ENCODE assay signal across 32 cellular contexts in the genomic region with DNA sequence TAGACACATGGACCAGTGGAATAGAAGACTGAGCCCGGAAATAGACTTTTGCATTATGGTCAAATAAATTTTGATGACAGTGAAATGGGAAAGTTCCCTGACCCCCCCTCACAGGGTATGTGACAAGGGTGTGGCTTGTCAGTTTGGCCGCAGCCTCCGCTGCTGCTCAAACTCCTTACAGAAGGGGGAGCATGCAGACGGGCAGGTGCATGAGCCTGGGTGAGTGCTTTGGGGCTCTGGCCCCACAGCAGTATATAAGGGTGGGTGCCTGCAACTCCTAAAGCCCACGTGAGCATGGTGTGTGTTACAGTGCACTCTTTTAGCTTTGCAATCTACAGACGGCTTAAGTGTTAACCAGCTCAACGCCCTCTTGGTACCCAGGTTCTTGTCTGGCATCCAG. TPM values are rescaled to one million over a fixed set of nuclear protein-coding genes. Genes with fewer than 3 reads are reported as not detected.
DNase-seq lines count a peak whose midpoint lies in the region; ATAC-seq, FAIRE-seq and TF ChIP-seq lines count a peak whose summit lies in the region.
"Had no signal": no experiment of that assay in that cellular context is flagged by ENCODE, and none has a peak within 500 bp of the region (broad histone marks: within the 10 kb centered on the region; RNA-seq: fewer than 3 reads in every experiment).

No MANE protein-coding gene starts in this region.

- in situ Hi-C loops in K562 (cut with MboI) = no loop called here

- H3K4me2 ChIP-seq in K562 (ENCODE audit: insufficient read depth, low read length) = no peak overlapping the region
- H3K4me2 ChIP-seq: BLaER1 had no signal

- FAIRE-seq in K562 (lab: Jason Lieb, UNC) = no peak
- FAIRE-seq: A204.1, GM12878, GM12892, GM18507 had no signal

- H4K20me1 ChIP-seq in K562 (replicated peaks; ENCODE audit: control insufficient read depth, insufficient read depth, low read length) = no peaks in the 10 kb centered on the region
- H4K20me1 ChIP-seq: BLaER1 had no signal

- H3K79me2 ChIP-seq in K562 (ENCODE audit: control insufficient read depth, insufficient read depth, low read length) = no peaks in the 10 kb centered on the region

- H3K4me3 Mint-ChIP-seq in stimulated activated naive CD8-positive, alpha-beta T cell treated with anti-CD3 and anti-CD28 coated beads, Interleukin-15, amount 100 ng/mL, for 72 hours = no peak overlapping the region
- H3K4me3 Mint-ChIP-seq in activated naive CD4-positive, alpha-beta T cell treated with anti-CD3 and anti-CD28 coated beads, Interleukin-2, amount 10 ng/mL, durations not matched to agents 7 days and 5 days = no peak overlapping the region
- H3K4me3 Mint-ChIP-seq: CD14-positive monocyte; CD4-positive, alpha-beta memory T cell; CD4-positive, CD25-positive, alpha-beta regulatory T cell had no signal

- no peaks in the 10 kb centered on the region for H3K4me1 ChIP-seq in K562 (replicated peaks in 1 of 2; ENCODE audit: control insufficient read depth in 2 of 2, insufficient read depth in 2 of 2, low read length in 2 of 2)
- H3K4me1 ChIP-seq: BE2C, BLaER1 had no signal

- no peaks in the 10 kb centered on the region for H3K9me3 Mint-ChIP-seq in stimulated activated naive CD8-positive, alpha-beta T cell treated with anti-CD3 and anti-CD28 coated beads, Interleukin-15, amount 100 ng/mL, for 72 hours
- H3K9me3 Mint-ChIP-seq in activated naive CD4-positive, alpha-beta T cell treated with anti-CD3 and anti-CD28 coated beads, Interleukin-2, amount 10 ng/mL, durations not matched to agents 7 days and 5 days = peaks cover 3% of the 10 kb centered on the region

- H3K36me3 ChIP-seq in K562 (ENCODE audit: control insufficient read depth, insufficient read depth, low read length) = no peaks in the 10 kb centered on the region
- H3K36me3 ChIP-seq: BE2C, BLaER1 had no signal

- BruUV-seq in K562 (replicated peaks; lab: Mats Ljungman, UMichigan) = no TSS peak

- no peak for TF ChIP-seq POLR2A in K562 (conservative IDR thresholded peaks at IDR 0.05)

- no peak overlapping the region for H3K4me3 ChIP-seq in Jurkat, Clone E6-1 (ENCODE audit: low read length)
- H3K4me3 ChIP-seq in K562 = no peak overlapping the region
- H3K4me3 ChIP-seq: BLaER1, GM12878 had no signal

- intact Hi-C loops in K562 (cut with micrococcal nuclease) = loop anchor here (5.0 to 10.0 kb wide), 5 partner anchors 82 to 732 kb away; no protein-coding TSS in a partner anchor

- H3K9me1 ChIP-seq in K562 (ENCODE audit: control insufficient read depth, insufficient read depth, low read length) = no peaks in the 10 kb centered on the region

- no peak overlapping the region for H3K27ac Mint-ChIP-seq in stimulated activated naive CD8-positive, alpha-beta T cell treated with anti-CD3 and anti-CD28 coated beads, Interleukin-15, amount 100 ng/mL, for 72 hours
- no peak overlapping the region for H3K27ac Mint-ChIP-seq in activated naive CD4-positive, alpha-beta T cell treated with anti-CD3 and anti-CD28 coated beads, Interleukin-2, amount 10 ng/mL, durations not matched to agents 7 days and 5 days
- H3K27ac Mint-ChIP-seq: CD4-positive, alpha-beta memory T cell; CD4-positive, CD25-positive, alpha-beta regulatory T cell had no signal

- TF ChIP-seq EP300 in K562 (IDR thresholded peaks at IDR 0.05; ENCODE audit: low read length) = no peak

- peaks cover 25% of the 10 kb centered on the region for H3K27me3 Mint-ChIP-seq in stimulated activated naive CD8-positive, alpha-beta T cell treated with anti-CD3 and anti-CD28 coated beads, Interleukin-15, amount 100 ng/mL, for 72 hours
- H3K27me3 Mint-ChIP-seq in activated naive CD4-positive, alpha-beta T cell treated with anti-CD3 and anti-CD28 coated beads, Interleukin-2, amount 10 ng/mL, durations not matched to agents 7 days and 5 days = peaks cover 21% of the 10 kb centered on the region

- H3K36me3 Mint-ChIP-seq in activated naive CD4-positive, alpha-beta T cell treated with anti-CD3 and anti-CD28 coated beads, Interleukin-2, amount 10 ng/mL, durations not matched to agents 7 days and 5 days = no peaks in the 10 kb centered on the region
- H3K36me3 Mint-ChIP-seq: CD14-positive monocyte; CD4-positive, alpha-beta memory T cell; CD4-positive, CD25-positive, alpha-beta regulatory T cell had no signal

- no peaks in the 10 kb centered on the region for H3K9me3 ChIP-seq in K562 (replicated peaks; ENCODE audit: control insufficient read depth, insufficient read depth, low read depth, low read length)
- H3K9me3 ChIP-seq: BE2C had no signal

- CTCF ChIA-PET in K562 (lab: Yijun Ruan, JAX; ENCODE audit: low intra/inter-chr PET ratio) = no interaction called here
- CTCF ChIA-PET in activated naive CD4-positive, alpha-beta T cell treated with anti-CD3 and anti-CD28 coated beads, Interleukin-2, amount 10 ng/mL, durations not matched to agents 7 days and 5 days (lab: Charles Lee) = no interaction called here

- no peak overlapping the region for H3K27ac ChIP-seq in K562 (ENCODE audit: extremely low read depth, low read depth, low read length)
- H3K27ac ChIP-seq: BLaER1 had no signal

- DNase-seq in stimulated activated naive CD8-positive, alpha-beta T cell treated with anti-CD3 and anti-CD28 coated beads, Interleukin-15, Interleukin-2, amounts not matched to agents 100 U/mL and 50 U/mL, for 24 hours = no peak
- DNase-seq in stimulated activated naive CD8-positive, alpha-beta T cell treated with anti-CD3 and anti-CD28 coated beads, Interleukin-15, amount 100 ng/mL, for 72 hours = no peak
- peak; percentile 43 for DNase-seq in Jurkat, Clone E6-1 (ENCODE audit: low read depth, low spot score)
- DNase-seq in K562 (ENCODE audit: extremely low read depth in 1 of 4, low spot score in 3 of 4) = peak in 1 of 4 experiments; percentile 6
- no peak for DNase-seq in activated naive CD4-positive, alpha-beta T cell treated with anti-CD3 and anti-CD28 coated beads, Interleukin-2, amount 10 ng/mL, durations not matched to agents 7 days and 5 days
- no peak for DNase-seq in stimulated activated CD4-positive, alpha-beta T cell treated with anti-CD3 and anti-CD28 coated beads, Interleukin-1b, Interleukin-23, amount 100 ng/mL, for 48 hours
- DNase-seq: 8988T; ACHN; BE2C; C1 segment of cervical spinal cord; CD4-positive, alpha-beta memory T cell; CD4-positive, CD25-positive, alpha-beta regulatory T cell; CD8-positive, alpha-beta memory T cell; COR-L47; DMS 273 treated with DMSO at 0.1 percent for 48 hours; DMS153; DMS53; DMS79; DND-41; EL; GDM1 had no signal

- under 1% methylated on average over 7 of the region's 7 CpGs for WGBS in K562 (ENCODE audit: insufficient coverage, low coverage, missing lambda C conversion rate)

- no peak for TF ChIP-seq RAD21 in K562 (CRISPR knock-in tag; conservative IDR thresholded peaks at IDR 0.05 in 1 of 2, IDR thresholded peaks at IDR 0.05 in 1 of 2)

- H2AFZ ChIP-seq in K562 (ENCODE audit: low read depth, low read length) = no peak overlapping the region

- no peak overlapping the region for H3K9ac ChIP-seq in K562 (ENCODE audit: insufficient read depth in 1 of 2, low read depth in 2 of 2, low read length in 2 of 2)
- H3K9ac ChIP-seq: BLaER1 had no signal

- no peak for TF ChIP-seq CTCF in K562 (IDR thresholded peaks at IDR 0.05 in 2 of 3, conservative IDR thresholded peaks at IDR 0.05 in 1 of 3; ENCODE audit: insufficient read depth in 2 of 3, low read depth in 1 of 3, low read length in 3 of 3)

- H3K4me1 Mint-ChIP-seq in stimulated activated naive CD8-positive, alpha-beta T cell treated with anti-CD3 and anti-CD28 coated beads, Interleukin-15, amount 100 ng/mL, for 72 hours = no peaks in the 10 kb centered on the region
- H3K4me1 Mint-ChIP-seq in activated naive CD4-positive, alpha-beta T cell treated with anti-CD3 and anti-CD28 coated beads, Interleukin-2, amount 10 ng/mL, durations not matched to agents 7 days and 5 days = no peaks in the 10 kb centered on the region
- H3K4me1 Mint-ChIP-seq: CD14-positive monocyte; CD4-positive, alpha-beta memory T cell; CD4-positive, CD25-positive, alpha-beta regulatory T cell; CD8-positive, alpha-beta memory T cell had no signal

- H3K27me3 ChIP-seq in K562 (ENCODE audit: control insufficient read depth in 2 of 2, insufficient read depth in 2 of 2, low read length in 2 of 2) = no peaks in the 10 kb centered on the region
- H3K27me3 ChIP-seq: BE2C, BLaER1 had no signal

- ATAC-seq in stimulated activated naive CD8-positive, alpha-beta T cell treated with anti-CD3 and anti-CD28 coated beads, Interleukin-15, Interleukin-2, amounts not matched to agents 100 U/mL and 50 U/mL, for 24 hours = peak; percentile 43
- no peak for ATAC-seq in stimulated activated naive CD8-positive, alpha-beta T cell treated with anti-CD3 and anti-CD28 coated beads, Interleukin-15, amount 100 ng/mL, for 72 hours
- ATAC-seq in K562 = peak; percentile 60
- ATAC-seq in GM21515 (IDR thresholded peaks at IDR 0.05; ENCODE audit: unreplicated experiment) = no peak
- ATAC-seq: GM12878 had no signal

- POLR2A ChIA-PET in K562 (lab: Yijun Ruan, JAX) = no interaction called here

RNA-seq across cellular contexts. Expression of gene CAPSL, which starts 21.9 kb away (rescaled TPM):
- not detected for polyA plus RNA-seq in Jurkat, Clone E6-1 (2012; ENCODE audit: insufficient read depth, insufficient read length)
- not detected in 2 replicates for total RNA-seq in K562 (2011; cell fraction: chromatin; rRNA removed; ENCODE audit: low replicate concordance)
- not detected in 2 replicates for total RNA-seq in K562 (2011; cell fraction: nucleolus; rRNA removed)
- not detected in 2 replicates for total RNA-seq in K562 (2011; cell fraction: nucleoplasm; rRNA removed)
- total RNA-seq in K562 (2014; rRNA removed) = not detected in 2 replicates
- not detected in 2 replicates for total RNA-seq in K562 (2014; rRNA removed; fragmentation: Illumina TruSeq; extraction: Trizol)
- total RNA-seq in K562 (2015; rRNA removed; fragmentation: Illumina TruSeq; extraction: Trizol) = not detected in 2 replicates
- total RNA-seq in K562 (2021) = not detected in 2 replicates
- polyA plus RNA-seq in K562 (2011; rRNA removed) = not detected in 2 replicates
- polyA plus RNA-seq in K562 (2011; cell fraction: cytosol; rRNA removed) = not detected in 2 replicates
- polyA plus RNA-seq in K562 (2011; cell fraction: nucleus; rRNA removed) = not detected in 2 replicates
- not detected in 2 replicates for polyA plus RNA-seq in K562 (2012)
- not detected in 2 replicates for polyA plus RNA-seq in K562 (2014; fragmentation: Illumina TruSeq; extraction: Trizol)
- polyA plus RNA-seq in K562 (2014; fragmentation: Nextera tagmentation; extraction: Ambion mirVana) = not detected
- polyA plus RNA-seq in K562 (2014; rRNA removed) = not detected in 2 replicates
- polyA minus RNA-seq in K562 (2011; rRNA and poly(A)+ RNA removed) = not detected in 2 replicates
- not detected in 2 replicates for polyA minus RNA-seq in K562 (2011; cell fraction: cytosol; rRNA and poly(A)+ RNA removed)
- not detected in 2 replicates for polyA minus RNA-seq in K562 (2011; cell fraction: nucleus; rRNA and poly(A)+ RNA removed)
- total RNA-seq: A673; CD4-positive, alpha-beta memory T cell; CD4-positive, CD25-positive, alpha-beta regulatory T cell; Daoy; G401; GM12878 had no signal
- polyA plus RNA-seq: CD14-positive monocyte; CD4-positive, alpha-beta memory T cell; CD4-positive, CD25-positive, alpha-beta regulatory T cell; CD8-positive, alpha-beta memory T cell had no signal

RNA-seq across cellular contexts. Expression of gene UGT3A1, which starts 30.9 kb away (rescaled TPM):
- polyA plus RNA-seq in Jurkat, Clone E6-1 (2012; ENCODE audit: insufficient read depth, insufficient read length) = not detected
- not detected in 2 replicates for total RNA-seq in K562 (2011; cell fraction: chromatin; rRNA removed; ENCODE audit: low replicate concordance)
- total RNA-seq in K562 (2011; cell fraction: nucleolus; rRNA removed) = not detected in 2 replicates
- not detected in 2 replicates for total RNA-seq in K562 (2011; cell fraction: nucleoplasm; rRNA removed)
- total RNA-seq in K562 (2014; rRNA removed) = not detected in 2 replicates
- not detected in 2 replicates for total RNA-seq in K562 (2014; rRNA removed; fragmentation: Illumina TruSeq; extraction: Trizol)
- total RNA-seq in K562 (2015; rRNA removed; fragmentation: Illumina TruSeq; extraction: Trizol) = not detected in 2 replicates
- not detected in 2 replicates for total RNA-seq in K562 (2021)
- polyA plus RNA-seq in K562 (2011; rRNA removed) = not detected in 2 replicates
- polyA plus RNA-seq in K562 (2011; cell fraction: cytosol; rRNA removed) = not detected in 2 replicates
- polyA plus RNA-seq in K562 (2011; cell fraction: nucleus; rRNA removed) = not detected in 2 replicates
- polyA plus RNA-seq in K562 (2012) = not detected in 2 replicates
- polyA plus RNA-seq in K562 (2014; fragmentation: Illumina TruSeq; extraction: Trizol) = not detected in 2 replicates
- not detected for polyA plus RNA-seq in K562 (2014; fragmentation: Nextera tagmentation; extraction: Ambion mirVana)
- polyA plus RNA-seq in K562 (2014; rRNA removed) = not detected in 2 replicates
- polyA minus RNA-seq in K562 (2011; rRNA and poly(A)+ RNA removed) = not detected in 2 replicates
- not detected in 2 replicates for polyA minus RNA-seq in K562 (2011; cell fraction: cytosol; rRNA and poly(A)+ RNA removed)
- polyA minus RNA-seq in K562 (2011; cell fraction: nucleus; rRNA and poly(A)+ RNA removed) = not detected in 2 replicates
- total RNA-seq: CD4-positive, alpha-beta memory T cell; CD4-positive, CD25-positive, alpha-beta regulatory T cell; CD8-positive, alpha-beta memory T cell; Daoy; G401; GM12878 had no signal
- polyA plus RNA-seq: AG04450; CD14-positive monocyte; CD4-positive, alpha-beta memory T cell; CD4-positive, CD25-positive, alpha-beta regulatory T cell; CD8-positive, alpha-beta memory T cell; GM12878 had no signal

Comparison
In these comparisons a context has a peak if more than half of its experiments do, and no peak if none do; other contexts are left out.
1. ATAC-seq: peak in stimulated activated naive CD8-positive, alpha-beta T cell treated with anti-CD3 and anti-CD28 coated beads, Interleukin-15, Interleukin-2, amounts not matched to agents 100 U/mL and 50 U/mL, for 24 hours (single experiment) and K562 (single experiment); none in stimulated activated naive CD8-positive, alpha-beta T cell treated with anti-CD3 and anti-CD28 coated beads, Interleukin-15, amount 100 ng/mL, for 72 hours (single experiment) and GM21515 (single experiment).